Comparison of ENCODE assay signal across 8 cellular contexts in genomic region chr12:95117178-95117599, GRCh38. TPM values are rescaled to one million over a fixed set of nuclear protein-coding genes. Genes with fewer than 3 reads are reported as not detected.
A peak's percentile ranks its signal among the peaks of the same experiment; 100 is the strongest.
DNase-seq lines count a peak whose midpoint lies in the region; ATAC-seq and TF ChIP-seq lines count a peak whose summit lies in the region.

No MANE protein-coding gene starts in this region.

- no peaks in the 10 kb centered on the region for H3K27me3 ChIP-seq in dorsolateral prefrontal cortex

- peak; percentile 39 for DNase-seq in AG09309 (ENCODE audit: low read depth)
- peak; percentile 74 for DNase-seq in NCI-H460 (ENCODE audit: extremely low read depth, low read depth)
- peak; percentile 69 to 71 for DNase-seq in activated CD4-positive, alpha-beta T cell treated with anti-CD3 and anti-CD28 coated beads for 4 hours
- DNase-seq in dorsolateral prefrontal cortex, result peak in 4 of 10 donors; percentile 41 to 76 (median 60)
- peak; percentile 87 to 88 for DNase-seq in lung microvascular endothelial cell (ENCODE audit: low read depth in 2 of 2)
- DNase-seq in stimulated activated CD8-positive, alpha-beta memory T cell treated with anti-CD3 and anti-CD28 coated beads, Interleukin-2, amount 100 ng/mL, for 48 hours (ENCODE audit: low read depth in 2 of 2), result peak; percentile 5 to 15

- peak; percentile 79 for ATAC-seq in GM18858 (IDR thresholded peaks at IDR 0.05; ENCODE audit: unreplicated experiment)
- ATAC-seq in HG03378 (IDR thresholded peaks at IDR 0.05; ENCODE audit: unreplicated experiment), result peak; percentile 79

- H3K27ac ChIP-seq in dorsolateral prefrontal cortex, result no peak overlapping the region

- H3K4me3 ChIP-seq in AG09309 (ENCODE audit: control insufficient read depth, low read depth, low read length) (no peak overlapping the region), dorsolateral prefrontal cortex (no peak overlapping the region)

- intact Hi-C loops in dorsolateral prefrontal cortex (cut with DNase I), result loop anchor here (2.0 to 10.0 kb wide), 5 partner anchors 100 to 420 kb away; partner anchors contain the start of genes FGD6 (in 1 of the 2) and VEZT (in 1 of the 2)

- TF ChIP-seq CTCF in AG09309 (IDR thresholded peaks at IDR 0.05; ENCODE audit: control insufficient read depth, insufficient read depth, low read depth, low read length, missing control alignments), result peak; percentile 48
- TF ChIP-seq CTCF in dorsolateral prefrontal cortex (IDR thresholded peaks at IDR 0.05 in 54 of 56, conservative IDR thresholded peaks at IDR 0.05 in 2 of 56; ENCODE audit: low read depth in 1 of 56, partially characterized antibody in 56 of 56), result peak; percentile 69 to 92 (median 84)

RNA-seq across cellular contexts. Expression of gene NR2C1, which starts 43.8 kb away (rescaled TPM):
- total RNA-seq in NCI-H460 (2014; rRNA removed; shearing (Covaris generic)), result 17.7 and 33.0 TPM in 2 replicates
- 68.7 and 70.7 TPM in 2 replicates for polyA plus RNA-seq in NCI-H460 (2014; cell fraction: nucleus; rRNA removed)
- total RNA-seq in dorsolateral prefrontal cortex, result 100 to 1,000 TPM in 1 of 120 experiments, 10 to 100 TPM in 119; 38.6 to 107 (median 57.8) TPM
- total RNA-seq in lung microvascular endothelial cell, result 10.2 and 17.1 TPM in 2 replicates
